In the genomic region with DNA sequence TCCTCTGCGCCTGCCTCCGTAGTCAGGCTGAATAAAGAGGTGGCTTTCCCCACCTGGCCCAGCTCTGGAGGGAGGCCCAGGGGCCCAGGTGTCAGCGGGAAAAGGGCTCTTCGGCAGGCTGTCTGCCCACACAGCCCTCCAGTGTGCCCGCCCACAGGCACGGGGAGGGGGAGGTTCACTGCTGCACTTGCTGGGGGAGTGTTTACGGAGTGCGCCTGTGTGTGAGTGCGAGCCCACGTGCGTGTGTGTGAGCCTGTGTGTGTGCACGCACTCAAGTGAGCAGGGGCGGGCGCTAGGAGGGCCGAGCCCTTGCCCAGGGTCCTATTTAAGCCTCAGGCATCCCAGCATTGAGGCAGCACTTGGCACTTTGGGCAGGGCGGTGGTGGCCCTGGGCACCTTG, we compare ENCODE assay signal across 15 cellular contexts. TPM values are rescaled to one million over a fixed set of nuclear protein-coding genes. Genes with fewer than 3 reads are reported as not detected.
A peak's percentile ranks its signal among the peaks of the same experiment; 100 is the strongest.
DNase-seq lines count a peak whose midpoint lies in the region; ATAC-seq lines count a peak whose summit lies in the region.
"Had no signal": no experiment of that assay in that cellular context is flagged by ENCODE, and none has a peak within 500 bp of the region (broad histone marks: within the 10 kb centered on the region; RNA-seq: fewer than 3 reads in every experiment).

No MANE protein-coding gene starts in this region.

- intact Hi-C loops in sciatic nerve (cut with DNase I) = no loop called here

- no peak overlapping the region for H3K27ac ChIP-seq in caudate nucleus (ENCODE audit: low read depth, low read length)
- H3K27ac ChIP-seq: transverse colon had no signal

- DNase-seq in NCI-H187 (lab: John Stamatoyannopoulos, UW) (peak; percentile 2 to 14), NCI-H187 treated with DMSO at 0.1 percent for 48 hours (lab: John Stamatoyannopoulos, UW) (no peak), NCI-H2029 (lab: John Stamatoyannopoulos, UW) (peak; percentile 84), caudate nucleus (lab: John Stamatoyannopoulos, UW) (peak in 34 of 61 donors; percentile 9 to 66 (median 40)), sciatic nerve (ENCODE audit: low spot score) (no peak), SIG-M5 treated with dmso at 0.1 percent for 504 hours (lab: John Stamatoyannopoulos, UW; ENCODE audit: unreplicated experiment) (no peak), SKM-1 (lab: John Stamatoyannopoulos, UW; ENCODE audit: unreplicated experiment) (no peak)
- DNase-seq: stimulated activated CD4-positive, alpha-beta T cell treated with anti-CD3 and anti-CD28 coated beads, Interleukin-2, amount 100 ng/mL, for 48 hours; transverse colon had no signal

- ATAC-seq in sciatic nerve = peak; percentile 5
- no peak for ATAC-seq in GM19467 (IDR thresholded peaks at IDR 0.05; ENCODE audit: unreplicated experiment)
- ATAC-seq: GM23338; natural killer cell treated with Interleukin-12 subunit alpha and Interleukin-12 subunit beta and Interleukin-15 and Interleukin-18, amount 100 ng/mL, for 72 hours had no signal

RNA-seq across cellular contexts. Expression of a gene that starts 10.9 kb away (rescaled TPM):
- total RNA-seq in sciatic nerve = 24.6 TPM

RNA-seq across cellular contexts. Expression of a gene that starts 20.8 kb away (rescaled TPM):
- total RNA-seq in sciatic nerve = 4.0 TPM

RNA-seq across cellular contexts. Expression of a gene that starts 25.3 kb away (rescaled TPM):
- 43.7 TPM for total RNA-seq in sciatic nerve

RNA-seq across cellular contexts. Expression of a gene that starts 47.3 kb away (rescaled TPM):
- total RNA-seq in sciatic nerve = 9.9 TPM

RNA-seq across cellular contexts. Expression of a gene that starts 48.8 kb away (rescaled TPM):
- total RNA-seq in sciatic nerve = 0.13 TPM
- total RNA-seq: activated CD8-positive, alpha-beta memory T cell treated with anti-CD3 and anti-CD28 coated beads for 36 hours; fibroblast of lung; lung microvascular endothelial cell; natural killer cell treated with Interleukin-12 subunit alpha and Interleukin-12 subunit beta and Interleukin-15 and Interleukin-18, amount 100 ng/mL, for 72 hours had no signal

Comparison
In these comparisons a context has a peak if more than half of its experiments do, and no peak if none do; other contexts are left out.
1. DNase-seq: peak in NCI-H187 (2 of 2), NCI-H2029 (single experiment) and caudate nucleus (34 of 61); none in NCI-H187 treated with DMSO at 0.1 percent for 48 hours (single experiment), sciatic nerve (single experiment), SIG-M5 treated with dmso at 0.1 percent for 504 hours (single experiment) and SKM-1 (single experiment).